ENCODE assay signal across 37 cellular contexts in genomic region chr6:165872811-165873210, GRCh38.
"Had no signal": no experiment of that assay in that cellular context is flagged by ENCODE, and none has a peak within 500 bp of the region (broad histone marks: within the 10 kb centered on the region; RNA-seq: fewer than 3 reads in every experiment).

No MANE protein-coding gene starts in this region.

- FAIRE-seq: astrocyte, TTC549 had no signal

- H3K27ac Mint-ChIP-seq: activated B cell treated with CpG ODN at 0.5 μM for 24 hours; activated CD4-positive, alpha-beta memory T cell treated with anti-CD3 and anti-CD28 coated beads for 36 hours; activated CD4-positive, alpha-beta T cell treated with anti-CD3 and anti-CD28 coated beads, Interleukin-2, amount 10 ng/mL, durations not matched to agents 24 days and 14 days; activated CD8-positive, alpha-beta T cell treated with anti-CD3 and anti-CD28 coated beads for 36 hours; activated naive CD4-positive, alpha-beta T cell treated with anti-CD3 and anti-CD28 coated beads for 36 hours; activated naive CD4-positive, alpha-beta T cell treated with anti-CD3 and anti-CD28 coated beads, Interleukin-2, amount 50 U/mL, for 72 hours; activated naive CD8-positive, alpha-beta T cell treated with anti-CD3 and anti-CD28 coated beads for 36 hours; activated T-cell treated with anti-CD3 and anti-CD28 coated beads, Interleukin-2, amount 50 U/mL, for 72 hours; activated T-helper 1 cell treated with anti-CD3 and anti-CD28 coated beads, Interleukin-12 subunit alpha, Interleukin-12 subunit beta, Interleukin-2, Interleukin-4 antibody, amounts not matched to agents 30 ng/mL and 10 ng/mL and 1 ng/mL, durations not matched to agents 14 hours and 24 hours and 36 hours; activated T-helper 17 cell treated with anti-CD3 and anti-CD28 coated beads, Interleukin-2, amount 50 U/mL, for 72 hours; T-helper 1 cell treated with Interleukin-12 subunit alpha and Interleukin-12 subunit beta and Interleukin-4 antibody, amounts not matched to agents 30 μg/mL and 1 μg/mL, for 36 hours; T-helper 2 cell treated with Interferon-gamma antibody and Interleukin-4, amounts not matched to agents 5 μg/mL and 100 μg/mL, for 36 hours had no signal

- DNase-seq: activated B cell treated with CpG ODN at 0.5 μM for 24 hours; activated CD4-positive, alpha-beta memory T cell treated with anti-CD3 and anti-CD28 coated beads for 36 hours; activated CD4-positive, alpha-beta T cell treated with anti-CD3 and anti-CD28 coated beads for 4 hours; activated CD4-positive, alpha-beta T cell treated with anti-CD3 and anti-CD28 coated beads, Interleukin-2, amount 10 ng/mL, durations not matched to agents 24 days and 14 days; activated CD4-positive, alpha-beta T cell treated with anti-CD3 and anti-CD28 coated beads, Interleukin-2, amount 50 U/mL, for 1 hour; activated CD4-positive, alpha-beta T cell treated with anti-CD3 and anti-CD28 coated beads, Interleukin-2, amount 50 U/mL, for 4 hours; activated CD4-positive, CD25-positive, alpha-beta regulatory T cell treated with anti-CD3 and anti-CD28 coated beads, Interleukin-2, amount 50 U/mL, for 72 hours; activated CD8-positive, alpha-beta memory T cell treated with anti-CD3 and anti-CD28 coated beads, Interleukin-2, amount 50 U/mL, for 4 hours; activated CD8-positive, alpha-beta T cell treated with anti-CD3 and anti-CD28 coated beads for 36 hours; activated effector memory CD4-positive, alpha-beta T cell treated with anti-CD3 and anti-CD28 coated beads, Interleukin-2, amount 50 U/mL, for 16 hours; activated gamma-delta T cell treated with Interleukin-2 at 50 U/mL for 16 hours; activated naive CD4-positive, alpha-beta T cell; activated naive CD4-positive, alpha-beta T cell treated with anti-CD3 and anti-CD28 coated beads for 36 hours; activated naive CD4-positive, alpha-beta T cell treated with anti-CD3 and anti-CD28 coated beads, Interleukin-2, amount 50 U/mL, for 16 hours; activated naive CD8-positive, alpha-beta T cell treated with anti-CD3 and anti-CD28 coated beads for 36 hours; activated T-cell treated with anti-CD3 and anti-CD28 coated beads for 4 hours; activated T-cell treated with anti-CD3 and anti-CD28 coated beads, Interleukin-2, amount 50 U/mL, for 1 hour; activated T-cell treated with anti-CD3 and anti-CD28 coated beads, Interleukin-2, amount 50 U/mL, for 4 hours; activated T-cell treated with anti-CD3 and anti-CD28 coated beads, Interleukin-2, amount 50 U/mL, for 72 hours; adrenal gland; amniotic stem cell; aorta; body of pancreas; brain microvascular endothelial cell; central memory CD4-positive, alpha-beta T cell; T-helper 1 cell; T-helper 2 cell; T-helper 9 cell had no signal

- H3K4me1 Mint-ChIP-seq: activated B cell treated with CpG ODN at 0.5 μM for 24 hours; activated CD4-positive, alpha-beta T cell treated with anti-CD3 and anti-CD28 coated beads, Interleukin-2, amount 10 ng/mL, durations not matched to agents 24 days and 14 days; activated naive CD8-positive, alpha-beta T cell treated with anti-CD3 and anti-CD28 coated beads for 36 hours; activated T-helper 17 cell treated with anti-CD3 and anti-CD28 coated beads, Interleukin-2, amount 50 U/mL, for 72 hours had no signal

- H3K4me3 Mint-ChIP-seq: activated B cell treated with CpG ODN at 0.5 μM for 24 hours; activated CD4-positive, alpha-beta memory T cell treated with anti-CD3 and anti-CD28 coated beads for 36 hours; activated CD4-positive, alpha-beta T cell treated with anti-CD3 and anti-CD28 coated beads, Interleukin-2, amount 10 ng/mL, durations not matched to agents 24 days and 14 days; activated CD8-positive, alpha-beta T cell treated with anti-CD3 and anti-CD28 coated beads for 36 hours; activated naive CD4-positive, alpha-beta T cell treated with anti-CD3 and anti-CD28 coated beads for 36 hours; activated naive CD8-positive, alpha-beta T cell treated with anti-CD3 and anti-CD28 coated beads for 36 hours; activated T-cell treated with anti-CD3 and anti-CD28 coated beads, Interleukin-2, amount 50 U/mL, for 4 hours; activated T-cell treated with anti-CD3 and anti-CD28 coated beads, Interleukin-2, amount 50 U/mL, for 72 hours; activated T-helper 1 cell treated with anti-CD3 and anti-CD28 coated beads, Interleukin-12 subunit alpha, Interleukin-12 subunit beta, Interleukin-2, Interleukin-4 antibody, amounts not matched to agents 30 ng/mL and 10 ng/mL and 1 ng/mL, durations not matched to agents 14 hours and 24 hours and 36 hours; activated T-helper 17 cell treated with anti-CD3 and anti-CD28 coated beads, Interleukin-2, amount 50 U/mL, for 72 hours; T-helper 1 cell treated with Interleukin-12 subunit alpha and Interleukin-12 subunit beta and Interleukin-4 antibody, amounts not matched to agents 30 μg/mL and 1 μg/mL, for 36 hours; T-helper 2 cell treated with Interferon-gamma antibody and Interleukin-4, amounts not matched to agents 5 μg/mL and 100 μg/mL, for 36 hours had no signal

- H3K36me3 Mint-ChIP-seq: activated naive CD8-positive, alpha-beta T cell treated with anti-CD3 and anti-CD28 coated beads for 36 hours had no signal

- H3K4me1 ChIP-seq: adrenal gland, body of pancreas, breast epithelium had no signal

- ATAC-seq: activated CD8-positive, alpha-beta T cell treated with anti-CD3 and anti-CD28 coated beads for 36 hours; activated naive CD4-positive, alpha-beta T cell treated with anti-CD3 and anti-CD28 coated beads, Interleukin-2, amount 50 U/mL, for 72 hours; activated T-cell treated with anti-CD3 and anti-CD28 coated beads, Interleukin-2, amount 50 U/mL, for 4 hours; activated T-cell treated with anti-CD3 and anti-CD28 coated beads, Interleukin-2, amount 50 U/mL, for 72 hours; activated T-helper 17 cell treated with anti-CD3 and anti-CD28 coated beads, Interleukin-2, amount 50 U/mL, for 72 hours; body of pancreas had no signal

- H3K9me3 Mint-ChIP-seq: activated CD4-positive, alpha-beta T cell treated with anti-CD3 and anti-CD28 coated beads, Interleukin-2, amount 10 ng/mL, durations not matched to agents 24 days and 14 days; activated T-helper 17 cell treated with anti-CD3 and anti-CD28 coated beads, Interleukin-2, amount 50 U/mL, for 72 hours; T-helper 1 cell treated with Interleukin-12 subunit alpha and Interleukin-12 subunit beta and Interleukin-4 antibody, amounts not matched to agents 30 μg/mL and 1 μg/mL, for 36 hours had no signal

- H3K27me3 ChIP-seq: adrenal gland, body of pancreas, breast epithelium had no signal

- H3K27ac ChIP-seq: adrenal gland, body of pancreas, brain microvascular endothelial cell, breast epithelium, VCaP had no signal

- H3K27me3 Mint-ChIP-seq: activated CD4-positive, alpha-beta T cell treated with anti-CD3 and anti-CD28 coated beads, Interleukin-2, amount 10 ng/mL, durations not matched to agents 24 days and 14 days had no signal

- H3K4me3 ChIP-seq: adrenal gland, body of pancreas, breast epithelium had no signal

- H3K36me3 ChIP-seq: adrenal gland, brain microvascular endothelial cell, breast epithelium had no signal
